In the genomic region with DNA sequence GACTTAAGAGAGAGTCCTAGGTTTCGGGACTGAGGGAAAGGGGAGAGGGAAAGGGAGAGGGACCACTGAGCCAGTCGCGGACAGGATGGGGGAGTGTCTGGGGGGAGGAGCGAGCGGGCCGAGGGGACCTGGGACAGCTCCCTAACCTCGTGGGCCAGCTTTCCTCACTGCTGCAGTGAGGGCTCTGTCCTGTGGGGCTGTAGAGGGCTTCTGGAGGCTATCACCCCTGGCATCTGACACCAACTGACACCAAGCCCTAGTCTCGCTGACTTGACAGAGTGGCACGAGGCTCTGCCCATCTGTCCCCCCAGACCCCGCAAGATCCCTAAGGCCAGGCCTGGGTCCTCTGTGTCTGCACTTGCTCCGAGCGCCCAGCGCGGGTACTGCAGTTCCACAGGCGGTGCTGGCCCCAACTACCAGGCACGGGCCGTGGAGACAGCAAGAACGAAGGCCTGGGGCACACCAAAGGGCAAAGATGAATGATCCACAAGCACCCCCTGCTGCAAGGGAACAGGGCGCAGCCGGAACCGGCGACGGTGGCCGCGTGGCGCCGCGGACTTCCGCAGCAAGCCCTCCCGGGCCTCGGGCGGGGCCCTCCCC, we compare ENCODE assay signal across 1 cellular context.
TF ChIP-seq lines count a peak whose summit lies in the region.

No MANE protein-coding gene starts in this region.

TF ChIP-seq in HepG2, 621 proteins besides CTCF, POLR2A, EP300 and RAD21 (continued from another document):
- TF ChIP-seq, protein P1, sequence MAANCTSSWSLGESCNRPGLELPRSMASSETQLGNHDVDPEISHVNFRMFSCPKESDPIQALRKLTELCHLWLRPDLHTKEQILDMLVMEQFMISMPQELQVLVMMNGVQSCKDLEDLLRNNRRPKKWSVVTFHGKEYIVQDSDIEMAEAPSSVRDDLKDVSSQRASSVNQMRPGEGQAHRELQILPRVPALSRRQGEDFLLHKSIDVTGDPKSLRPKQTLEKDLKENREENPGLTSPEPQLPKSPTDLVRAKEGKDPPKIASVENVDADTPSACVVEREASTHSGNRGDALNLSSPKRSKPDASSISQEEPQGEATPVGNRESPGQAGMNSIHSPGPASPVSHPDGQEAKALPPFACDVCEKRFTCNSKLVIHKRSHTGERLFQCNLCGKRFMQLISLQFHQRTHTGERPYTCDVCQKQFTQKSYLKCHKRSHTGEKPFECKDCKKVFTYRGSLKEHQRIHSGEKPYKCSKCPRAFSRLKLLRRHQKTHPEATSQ (CRISPR knock-in tag; IDR thresholded peaks at IDR 0.05; ENCODE audit: borderline replicate concordance) = no peak
- TF ChIP-seq ZNF782 (CRISPR knock-in tag; IDR thresholded peaks at IDR 0.05; ENCODE audit: borderline replicate concordance) = no peak
- no peak for TF ChIP-seq CREB1 (IDR thresholded peaks at IDR 0.05)
- TF ChIP-seq CREB1 (CRISPR knock-in tag; IDR thresholded peaks at IDR 0.05) = no peak
- TF ChIP-seq, protein P2, sequence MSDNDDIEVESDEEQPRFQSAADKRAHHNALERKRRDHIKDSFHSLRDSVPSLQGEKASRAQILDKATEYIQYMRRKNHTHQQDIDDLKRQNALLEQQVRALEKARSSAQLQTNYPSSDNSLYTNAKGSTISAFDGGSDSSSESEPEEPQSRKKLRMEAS (IDR thresholded peaks at IDR 0.05) = peak; percentile 44; the same call in 1 of the 2 replicates
- no peak for TF ChIP-seq THAP11 (CRISPR knock-in tag; IDR thresholded peaks at IDR 0.05)
- TF ChIP-seq, protein P3, sequence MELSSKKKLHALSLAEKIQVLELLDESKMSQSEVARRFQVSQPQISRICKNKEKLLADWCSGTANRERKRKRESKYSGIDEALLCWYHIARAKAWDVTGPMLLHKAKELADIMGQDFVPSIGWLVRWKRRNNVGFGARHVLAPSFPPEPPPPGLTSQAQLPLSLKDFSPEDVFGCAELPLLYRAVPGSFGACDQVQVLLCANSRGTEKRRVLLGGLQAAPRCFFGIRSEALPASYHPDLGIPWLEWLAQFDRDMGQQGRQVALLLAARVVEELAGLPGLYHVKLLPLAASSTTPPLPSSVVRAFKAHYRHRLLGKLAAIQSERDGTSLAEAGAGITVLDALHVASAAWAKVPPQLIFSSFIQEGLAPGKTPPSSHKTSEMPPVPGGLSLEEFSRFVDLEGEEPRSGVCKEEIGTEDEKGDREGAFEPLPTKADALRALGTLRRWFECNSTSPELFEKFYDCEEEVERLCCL (CRISPR knock-in tag; IDR thresholded peaks at IDR 0.05; ENCODE audit: borderline replicate concordance) = no peak
- TF ChIP-seq, protein P4, sequence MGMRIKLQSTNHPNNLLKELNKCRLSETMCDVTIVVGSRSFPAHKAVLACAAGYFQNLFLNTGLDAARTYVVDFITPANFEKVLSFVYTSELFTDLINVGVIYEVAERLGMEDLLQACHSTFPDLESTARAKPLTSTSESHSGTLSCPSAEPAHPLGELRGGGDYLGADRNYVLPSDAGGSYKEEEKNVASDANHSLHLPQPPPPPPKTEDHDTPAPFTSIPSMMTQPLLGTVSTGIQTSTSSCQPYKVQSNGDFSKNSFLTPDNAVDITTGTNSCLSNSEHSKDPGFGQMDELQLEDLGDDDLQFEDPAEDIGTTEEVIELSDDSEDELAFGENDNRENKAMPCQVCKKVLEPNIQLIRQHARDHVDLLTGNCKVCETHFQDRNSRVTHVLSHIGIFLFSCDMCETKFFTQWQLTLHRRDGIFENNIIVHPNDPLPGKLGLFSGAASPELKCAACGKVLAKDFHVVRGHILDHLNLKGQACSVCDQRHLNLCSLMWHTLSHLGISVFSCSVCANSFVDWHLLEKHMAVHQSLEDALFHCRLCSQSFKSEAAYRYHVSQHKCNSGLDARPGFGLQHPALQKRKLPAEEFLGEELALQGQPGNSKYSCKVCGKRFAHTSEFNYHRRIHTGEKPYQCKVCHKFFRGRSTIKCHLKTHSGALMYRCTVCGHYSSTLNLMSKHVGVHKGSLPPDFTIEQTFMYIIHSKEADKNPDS (CRISPR knock-in tag; IDR thresholded peaks at IDR 0.05) = no peak
TF ChIP-seq in HepG2: peak in this region for 12.
